1 cellular context compared by ENCODE assay signal in the genomic region with DNA sequence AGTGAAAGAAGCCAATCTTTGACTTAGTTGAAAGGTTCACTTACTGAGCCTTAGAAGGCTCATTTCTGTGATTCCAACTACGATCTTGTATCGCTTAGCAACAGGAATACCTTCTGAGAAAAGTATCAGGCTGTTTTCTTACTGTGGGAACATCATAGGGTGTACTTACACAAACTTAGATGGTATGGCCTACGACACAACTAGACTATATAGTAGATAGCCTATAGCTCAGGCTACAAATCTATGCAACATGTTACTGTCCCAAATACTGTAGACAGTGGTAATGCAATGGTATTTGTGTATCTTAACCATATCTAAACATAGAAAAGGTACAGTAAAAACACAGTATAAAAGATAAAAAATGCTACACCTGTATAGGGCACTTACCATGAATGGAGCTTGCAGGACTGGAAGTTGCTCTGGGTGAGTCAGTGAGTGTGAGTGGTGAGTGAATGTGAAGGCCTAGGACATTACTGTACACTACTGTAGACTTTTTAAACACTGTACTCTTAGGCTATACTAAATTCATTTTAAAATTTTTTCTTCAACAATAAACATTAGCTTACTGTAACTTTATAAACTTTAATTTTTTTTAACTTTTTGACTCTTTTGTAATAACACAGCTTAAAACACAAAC.
TF ChIP-seq lines count a peak whose summit lies in the region.

No MANE protein-coding gene starts in this region.

TF ChIP-seq in GM12878, 131 proteins besides CTCF, POLR2A, EP300 and RAD21 (continued from another document):
- TF ChIP-seq, protein P1, sequence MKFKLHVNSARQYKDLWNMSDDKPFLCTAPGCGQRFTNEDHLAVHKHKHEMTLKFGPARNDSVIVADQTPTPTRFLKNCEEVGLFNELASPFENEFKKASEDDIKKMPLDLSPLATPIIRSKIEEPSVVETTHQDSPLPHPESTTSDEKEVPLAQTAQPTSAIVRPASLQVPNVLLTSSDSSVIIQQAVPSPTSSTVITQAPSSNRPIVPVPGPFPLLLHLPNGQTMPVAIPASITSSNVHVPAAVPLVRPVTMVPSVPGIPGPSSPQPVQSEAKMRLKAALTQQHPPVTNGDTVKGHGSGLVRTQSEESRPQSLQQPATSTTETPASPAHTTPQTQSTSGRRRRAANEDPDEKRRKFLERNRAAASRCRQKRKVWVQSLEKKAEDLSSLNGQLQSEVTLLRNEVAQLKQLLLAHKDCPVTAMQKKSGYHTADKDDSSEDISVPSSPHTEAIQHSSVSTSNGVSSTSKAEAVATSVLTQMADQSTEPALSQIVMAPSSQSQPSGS (IDR thresholded peaks at IDR 0.05; ENCODE audit: low read length), result no peak
- TF ChIP-seq, protein P2, sequence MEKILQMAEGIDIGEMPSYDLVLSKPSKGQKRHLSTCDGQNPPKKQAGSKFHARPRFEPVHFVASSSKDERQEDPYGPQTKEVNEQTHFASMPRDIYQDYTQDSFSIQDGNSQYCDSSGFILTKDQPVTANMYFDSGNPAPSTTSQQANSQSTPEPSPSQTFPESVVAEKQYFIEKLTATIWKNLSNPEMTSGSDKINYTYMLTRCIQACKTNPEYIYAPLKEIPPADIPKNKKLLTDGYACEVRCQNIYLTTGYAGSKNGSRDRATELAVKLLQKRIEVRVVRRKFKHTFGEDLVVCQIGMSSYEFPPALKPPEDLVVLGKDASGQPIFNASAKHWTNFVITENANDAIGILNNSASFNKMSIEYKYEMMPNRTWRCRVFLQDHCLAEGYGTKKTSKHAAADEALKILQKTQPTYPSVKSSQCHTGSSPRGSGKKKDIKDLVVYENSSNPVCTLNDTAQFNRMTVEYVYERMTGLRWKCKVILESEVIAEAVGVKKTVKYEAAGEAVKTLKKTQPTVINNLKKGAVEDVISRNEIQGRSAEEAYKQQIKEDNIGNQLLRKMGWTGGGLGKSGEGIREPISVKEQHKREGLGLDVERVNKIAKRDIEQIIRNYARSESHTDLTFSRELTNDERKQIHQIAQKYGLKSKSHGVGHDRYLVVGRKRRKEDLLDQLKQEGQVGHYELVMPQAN (conservative IDR thresholded peaks at IDR 0.05), result no peak
- TF ChIP-seq LARP7 (IDR thresholded peaks at IDR 0.05), result no peak
- no peak for TF ChIP-seq NR2C1 (IDR thresholded peaks at IDR 0.05)
- no peak for TF ChIP-seq SIX5 (IDR thresholded peaks at IDR 0.05; ENCODE audit: low read depth, low read length, severe bottlenecking)
- TF ChIP-seq, protein P3, sequence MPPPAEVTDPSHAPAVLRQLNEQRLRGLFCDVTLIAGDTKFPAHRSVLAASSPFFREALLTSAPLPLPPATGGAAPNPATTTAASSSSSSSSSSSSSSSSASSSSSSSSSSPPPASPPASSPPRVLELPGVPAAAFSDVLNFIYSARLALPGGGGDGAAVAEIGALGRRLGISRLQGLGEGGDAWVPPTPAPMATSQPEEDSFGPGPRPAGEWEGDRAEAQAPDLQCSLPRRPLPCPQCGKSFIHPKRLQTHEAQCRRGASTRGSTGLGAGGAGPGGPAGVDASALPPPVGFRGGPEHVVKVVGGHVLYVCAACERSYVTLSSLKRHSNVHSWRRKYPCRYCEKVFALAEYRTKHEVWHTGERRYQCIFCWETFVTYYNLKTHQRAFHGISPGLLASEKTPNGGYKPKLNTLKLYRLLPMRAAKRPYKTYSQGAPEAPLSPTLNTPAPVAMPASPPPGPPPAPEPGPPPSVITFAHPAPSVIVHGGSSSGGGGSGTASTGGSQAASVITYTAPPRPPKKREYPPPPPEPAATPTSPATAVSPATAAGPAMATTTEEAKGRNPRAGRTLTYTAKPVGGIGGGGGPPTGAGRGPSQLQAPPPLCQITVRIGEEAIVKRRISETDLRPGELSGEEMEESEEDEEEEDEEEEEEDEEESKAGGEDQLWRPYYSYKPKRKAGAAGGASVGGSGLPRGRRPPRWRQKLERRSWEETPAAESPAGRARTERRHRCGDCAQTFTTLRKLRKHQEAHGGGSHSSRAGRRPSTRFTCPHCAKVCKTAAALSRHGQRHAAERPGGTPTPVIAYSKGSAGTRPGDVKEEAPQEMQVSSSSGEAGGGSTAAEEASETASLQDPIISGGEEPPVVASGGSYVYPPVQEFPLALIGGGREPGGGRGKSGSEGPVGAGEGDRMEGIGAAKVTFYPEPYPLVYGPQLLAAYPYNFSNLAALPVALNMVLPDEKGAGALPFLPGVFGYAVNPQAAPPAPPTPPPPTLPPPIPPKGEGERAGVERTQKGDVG (CRISPR knock-in tag; IDR thresholded peaks at IDR 0.05), result no peak
- TF ChIP-seq STAT3 (IDR thresholded peaks at IDR 0.05; ENCODE audit: low read depth, low read length), result no peak
